1 cellular context compared by ENCODE assay signal in the genomic region with DNA sequence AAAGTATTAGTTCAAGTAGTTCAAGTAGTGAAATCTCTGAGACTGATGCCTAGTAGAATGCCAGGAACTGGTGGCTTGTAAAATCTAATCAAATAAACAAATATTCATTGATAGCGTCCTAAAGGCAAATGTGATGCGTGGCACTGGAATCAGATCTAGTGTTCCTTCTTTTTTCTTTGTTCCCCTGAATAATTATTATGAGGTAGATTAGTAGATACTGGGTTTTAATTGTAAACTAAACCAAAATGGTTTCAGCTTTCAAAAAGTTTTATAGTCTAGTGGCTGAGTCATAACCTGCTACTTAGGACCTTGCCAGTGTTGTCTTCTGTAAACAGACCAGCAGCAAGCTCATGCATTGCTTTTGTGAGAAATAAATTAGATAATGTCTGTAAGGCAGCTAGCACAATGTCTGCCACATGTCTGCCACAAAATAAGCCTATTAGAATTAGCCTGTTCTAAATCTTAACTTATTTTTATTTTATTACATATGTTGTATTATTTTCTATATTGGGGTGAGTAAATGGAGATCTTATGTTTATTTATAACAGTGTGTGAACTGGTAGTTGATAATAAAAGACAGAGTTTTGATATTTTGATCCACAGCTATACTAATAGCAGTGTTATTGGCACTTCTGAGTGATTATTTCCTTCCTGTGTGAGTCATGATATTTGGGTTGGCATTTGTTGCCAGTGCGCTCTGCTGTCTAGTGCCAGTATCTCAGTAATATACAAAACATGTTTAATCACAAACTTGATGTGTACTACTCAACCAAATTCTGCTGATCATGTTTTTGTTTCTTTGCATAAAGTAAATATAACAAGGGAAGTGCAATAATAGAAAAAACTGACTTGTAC.
TF ChIP-seq lines count a peak whose summit lies in the region.

No MANE protein-coding gene starts in this region.

TF ChIP-seq in HEK293, 187 proteins besides CTCF, POLR2A, EP300 and RAD21 (continued from another document):
- TF ChIP-seq, protein P1, sequence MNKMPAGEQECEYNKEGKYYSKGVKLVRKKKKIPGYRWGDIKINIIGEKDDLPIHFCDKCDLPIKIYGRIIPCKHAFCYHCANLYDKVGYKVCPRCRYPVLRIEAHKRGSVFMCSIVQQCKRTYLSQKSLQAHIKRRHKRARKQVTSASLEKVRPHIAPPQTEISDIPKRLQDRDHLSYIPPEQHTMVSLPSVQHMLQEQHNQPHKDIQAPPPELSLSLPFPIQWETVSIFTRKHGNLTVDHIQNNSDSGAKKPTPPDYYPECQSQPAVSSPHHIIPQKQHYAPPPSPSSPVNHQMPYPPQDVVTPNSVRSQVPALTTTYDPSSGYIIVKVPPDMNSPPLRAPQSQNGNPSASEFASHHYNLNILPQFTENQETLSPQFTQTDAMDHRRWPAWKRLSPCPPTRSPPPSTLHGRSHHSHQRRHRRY (tag by site-specific recombination; IDR thresholded peaks at IDR 0.05), result no peak
- TF ChIP-seq ZNF132 (tag by site-specific recombination; IDR thresholded peaks at IDR 0.05; ENCODE audit: borderline replicate concordance), result no peak
- TF ChIP-seq, protein P2, sequence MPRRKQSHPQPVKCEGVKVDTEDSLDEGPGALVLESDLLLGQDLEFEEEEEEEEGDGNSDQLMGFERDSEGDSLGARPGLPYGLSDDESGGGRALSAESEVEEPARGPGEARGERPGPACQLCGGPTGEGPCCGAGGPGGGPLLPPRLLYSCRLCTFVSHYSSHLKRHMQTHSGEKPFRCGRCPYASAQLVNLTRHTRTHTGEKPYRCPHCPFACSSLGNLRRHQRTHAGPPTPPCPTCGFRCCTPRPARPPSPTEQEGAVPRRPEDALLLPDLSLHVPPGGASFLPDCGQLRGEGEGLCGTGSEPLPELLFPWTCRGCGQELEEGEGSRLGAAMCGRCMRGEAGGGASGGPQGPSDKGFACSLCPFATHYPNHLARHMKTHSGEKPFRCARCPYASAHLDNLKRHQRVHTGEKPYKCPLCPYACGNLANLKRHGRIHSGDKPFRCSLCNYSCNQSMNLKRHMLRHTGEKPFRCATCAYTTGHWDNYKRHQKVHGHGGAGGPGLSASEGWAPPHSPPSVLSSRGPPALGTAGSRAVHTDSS (tag by site-specific recombination; IDR thresholded peaks at IDR 0.05), result no peak
- TF ChIP-seq, protein P3, sequence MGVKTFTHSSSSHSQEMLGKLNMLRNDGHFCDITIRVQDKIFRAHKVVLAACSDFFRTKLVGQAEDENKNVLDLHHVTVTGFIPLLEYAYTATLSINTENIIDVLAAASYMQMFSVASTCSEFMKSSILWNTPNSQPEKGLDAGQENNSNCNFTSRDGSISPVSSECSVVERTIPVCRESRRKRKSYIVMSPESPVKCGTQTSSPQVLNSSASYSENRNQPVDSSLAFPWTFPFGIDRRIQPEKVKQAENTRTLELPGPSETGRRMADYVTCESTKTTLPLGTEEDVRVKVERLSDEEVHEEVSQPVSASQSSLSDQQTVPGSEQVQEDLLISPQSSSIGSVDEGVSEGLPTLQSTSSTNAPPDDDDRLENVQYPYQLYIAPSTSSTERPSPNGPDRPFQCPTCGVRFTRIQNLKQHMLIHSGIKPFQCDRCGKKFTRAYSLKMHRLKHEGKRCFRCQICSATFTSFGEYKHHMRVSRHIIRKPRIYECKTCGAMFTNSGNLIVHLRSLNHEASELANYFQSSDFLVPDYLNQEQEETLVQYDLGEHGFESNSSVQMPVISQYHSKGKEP (tag by site-specific recombination; IDR thresholded peaks at IDR 0.05), result peak; percentile 82
- peak; percentile 69 for TF ChIP-seq FEZF1 (tag by site-specific recombination; IDR thresholded peaks at IDR 0.05)
- no peak for TF ChIP-seq ZNF274 (IDR thresholded peaks at IDR 0.05; ENCODE audit: low read length)
- TF ChIP-seq ZNF274 (tag by site-specific recombination; IDR thresholded peaks at IDR 0.05; ENCODE audit: borderline replicate concordance), result no peak
- peak; percentile 92 for TF ChIP-seq OSR2 (tag by site-specific recombination; IDR thresholded peaks at IDR 0.05)
- TF ChIP-seq ZNF529 (tag by site-specific recombination; IDR thresholded peaks at IDR 0.05; ENCODE audit: insufficient replicate concordance), result no peak
- TF ChIP-seq ZXDB (tag by site-specific recombination; IDR thresholded peaks at IDR 0.05), result peak; percentile 12; the same call in 1 of the 2 replicates
- TF ChIP-seq ZNF426 (tag by site-specific recombination; IDR thresholded peaks at IDR 0.05), result no peak
- peak; percentile 87 for TF ChIP-seq ZNF843 (tag by site-specific recombination; IDR thresholded peaks at IDR 0.05)
- peak; percentile 60; the same call in 1 of the 2 replicates for TF ChIP-seq ZNF660 (tag by site-specific recombination; IDR thresholded peaks at IDR 0.05)
- TF ChIP-seq, protein P4, sequence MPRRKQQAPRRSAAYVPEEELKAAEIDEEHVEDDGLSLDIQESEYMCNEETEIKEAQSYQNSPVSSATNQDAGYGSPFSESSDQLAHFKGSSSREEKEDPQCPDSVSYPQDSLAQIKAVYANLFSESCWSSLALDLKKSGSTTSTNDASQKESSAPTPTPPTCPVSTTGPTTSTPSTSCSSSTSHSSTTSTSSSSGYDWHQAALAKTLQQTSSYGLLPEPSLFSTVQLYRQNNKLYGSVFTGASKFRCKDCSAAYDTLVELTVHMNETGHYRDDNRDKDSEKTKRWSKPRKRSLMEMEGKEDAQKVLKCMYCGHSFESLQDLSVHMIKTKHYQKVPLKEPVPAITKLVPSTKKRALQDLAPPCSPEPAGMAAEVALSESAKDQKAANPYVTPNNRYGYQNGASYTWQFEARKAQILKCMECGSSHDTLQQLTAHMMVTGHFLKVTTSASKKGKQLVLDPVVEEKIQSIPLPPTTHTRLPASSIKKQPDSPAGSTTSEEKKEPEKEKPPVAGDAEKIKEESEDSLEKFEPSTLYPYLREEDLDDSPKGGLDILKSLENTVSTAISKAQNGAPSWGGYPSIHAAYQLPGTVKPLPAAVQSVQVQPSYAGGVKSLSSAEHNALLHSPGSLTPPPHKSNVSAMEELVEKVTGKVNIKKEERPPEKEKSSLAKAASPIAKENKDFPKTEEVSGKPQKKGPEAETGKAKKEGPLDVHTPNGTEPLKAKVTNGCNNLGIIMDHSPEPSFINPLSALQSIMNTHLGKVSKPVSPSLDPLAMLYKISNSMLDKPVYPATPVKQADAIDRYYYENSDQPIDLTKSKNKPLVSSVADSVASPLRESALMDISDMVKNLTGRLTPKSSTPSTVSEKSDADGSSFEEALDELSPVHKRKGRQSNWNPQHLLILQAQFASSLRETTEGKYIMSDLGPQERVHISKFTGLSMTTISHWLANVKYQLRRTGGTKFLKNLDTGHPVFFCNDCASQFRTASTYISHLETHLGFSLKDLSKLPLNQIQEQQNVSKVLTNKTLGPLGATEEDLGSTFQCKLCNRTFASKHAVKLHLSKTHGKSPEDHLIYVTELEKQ (tag by site-specific recombination; IDR thresholded peaks at IDR 0.05; ENCODE audit: borderline replicate concordance), result no peak
- no peak for TF ChIP-seq PRDM1 (tag by site-specific recombination; IDR thresholded peaks at IDR 0.05)
- TF ChIP-seq RBAK (tag by site-specific recombination; IDR thresholded peaks at IDR 0.05), result no peak
- TF ChIP-seq ZNF292 (tag by site-specific recombination; IDR thresholded peaks at IDR 0.05; ENCODE audit: borderline replicate concordance, low read depth), result no peak
- TF ChIP-seq ZNF10 (tag by site-specific recombination; IDR thresholded peaks at IDR 0.05), result 0 out of 2 replicates have a peak, but pooled peaks have one; percentile 10
- TF ChIP-seq ZFP69B (tag by site-specific recombination; IDR thresholded peaks at IDR 0.05), result no peak
- TF ChIP-seq ZNF777 (tag by site-specific recombination; IDR thresholded peaks at IDR 0.05; ENCODE audit: borderline replicate concordance), result no peak
- TF ChIP-seq, protein P5, sequence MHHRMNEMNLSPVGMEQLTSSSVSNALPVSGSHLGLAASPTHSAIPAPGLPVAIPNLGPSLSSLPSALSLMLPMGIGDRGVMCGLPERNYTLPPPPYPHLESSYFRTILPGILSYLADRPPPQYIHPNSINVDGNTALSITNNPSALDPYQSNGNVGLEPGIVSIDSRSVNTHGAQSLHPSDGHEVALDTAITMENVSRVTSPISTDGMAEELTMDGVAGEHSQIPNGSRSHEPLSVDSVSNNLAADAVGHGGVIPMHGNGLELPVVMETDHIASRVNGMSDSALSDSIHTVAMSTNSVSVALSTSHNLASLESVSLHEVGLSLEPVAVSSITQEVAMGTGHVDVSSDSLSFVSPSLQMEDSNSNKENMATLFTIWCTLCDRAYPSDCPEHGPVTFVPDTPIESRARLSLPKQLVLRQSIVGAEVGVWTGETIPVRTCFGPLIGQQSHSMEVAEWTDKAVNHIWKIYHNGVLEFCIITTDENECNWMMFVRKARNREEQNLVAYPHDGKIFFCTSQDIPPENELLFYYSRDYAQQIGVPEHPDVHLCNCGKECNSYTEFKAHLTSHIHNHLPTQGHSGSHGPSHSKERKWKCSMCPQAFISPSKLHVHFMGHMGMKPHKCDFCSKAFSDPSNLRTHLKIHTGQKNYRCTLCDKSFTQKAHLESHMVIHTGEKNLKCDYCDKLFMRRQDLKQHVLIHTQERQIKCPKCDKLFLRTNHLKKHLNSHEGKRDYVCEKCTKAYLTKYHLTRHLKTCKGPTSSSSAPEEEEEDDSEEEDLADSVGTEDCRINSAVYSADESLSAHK (tag by site-specific recombination; IDR thresholded peaks at IDR 0.05), result peak; percentile 37; the same call in 1 of the 2 replicates
- TF ChIP-seq, protein P6, sequence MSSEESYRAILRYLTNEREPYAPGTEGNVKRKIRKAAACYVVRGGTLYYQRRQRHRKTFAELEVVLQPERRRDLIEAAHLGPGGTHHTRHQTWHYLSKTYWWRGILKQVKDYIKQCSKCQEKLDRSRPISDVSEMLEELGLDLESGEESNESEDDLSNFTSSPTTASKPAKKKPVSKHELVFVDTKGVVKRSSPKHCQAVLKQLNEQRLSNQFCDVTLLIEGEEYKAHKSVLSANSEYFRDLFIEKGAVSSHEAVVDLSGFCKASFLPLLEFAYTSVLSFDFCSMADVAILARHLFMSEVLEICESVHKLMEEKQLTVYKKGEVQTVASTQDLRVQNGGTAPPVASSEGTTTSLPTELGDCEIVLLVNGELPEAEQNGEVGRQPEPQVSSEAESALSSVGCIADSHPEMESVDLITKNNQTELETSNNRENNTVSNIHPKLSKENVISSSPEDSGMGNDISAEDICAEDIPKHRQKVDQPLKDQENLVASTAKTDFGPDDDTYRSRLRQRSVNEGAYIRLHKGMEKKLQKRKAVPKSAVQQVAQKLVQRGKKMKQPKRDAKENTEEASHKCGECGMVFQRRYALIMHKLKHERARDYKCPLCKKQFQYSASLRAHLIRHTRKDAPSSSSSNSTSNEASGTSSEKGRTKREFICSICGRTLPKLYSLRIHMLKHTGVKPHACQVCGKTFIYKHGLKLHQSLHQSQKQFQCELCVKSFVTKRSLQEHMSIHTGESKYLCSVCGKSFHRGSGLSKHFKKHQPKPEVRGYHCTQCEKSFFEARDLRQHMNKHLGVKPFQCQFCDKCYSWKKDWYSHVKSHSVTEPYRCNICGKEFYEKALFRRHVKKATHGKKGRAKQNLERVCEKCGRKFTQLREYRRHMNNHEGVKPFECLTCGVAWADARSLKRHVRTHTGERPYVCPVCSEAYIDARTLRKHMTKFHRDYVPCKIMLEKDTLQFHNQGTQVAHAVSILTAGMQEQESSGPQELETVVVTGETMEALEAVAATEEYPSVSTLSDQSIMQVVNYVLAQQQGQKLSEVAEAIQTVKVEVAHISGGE (tag by site-specific recombination; conservative IDR thresholded peaks at IDR 0.05; ENCODE audit: low read depth), result no peak
- TF ChIP-seq, protein P7, sequence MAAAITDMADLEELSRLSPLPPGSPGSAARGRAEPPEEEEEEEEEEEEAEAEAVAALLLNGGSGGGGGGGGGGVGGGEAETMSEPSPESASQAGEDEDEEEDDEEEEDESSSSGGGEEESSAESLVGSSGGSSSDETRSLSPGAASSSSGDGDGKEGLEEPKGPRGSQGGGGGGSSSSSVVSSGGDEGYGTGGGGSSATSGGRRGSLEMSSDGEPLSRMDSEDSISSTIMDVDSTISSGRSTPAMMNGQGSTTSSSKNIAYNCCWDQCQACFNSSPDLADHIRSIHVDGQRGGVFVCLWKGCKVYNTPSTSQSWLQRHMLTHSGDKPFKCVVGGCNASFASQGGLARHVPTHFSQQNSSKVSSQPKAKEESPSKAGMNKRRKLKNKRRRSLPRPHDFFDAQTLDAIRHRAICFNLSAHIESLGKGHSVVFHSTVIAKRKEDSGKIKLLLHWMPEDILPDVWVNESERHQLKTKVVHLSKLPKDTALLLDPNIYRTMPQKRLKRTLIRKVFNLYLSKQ (tag by site-specific recombination; IDR thresholded peaks at IDR 0.05; ENCODE audit: borderline replicate concordance), result no peak
